ENCODE assay signal across 1 cellular context in the genomic region with DNA sequence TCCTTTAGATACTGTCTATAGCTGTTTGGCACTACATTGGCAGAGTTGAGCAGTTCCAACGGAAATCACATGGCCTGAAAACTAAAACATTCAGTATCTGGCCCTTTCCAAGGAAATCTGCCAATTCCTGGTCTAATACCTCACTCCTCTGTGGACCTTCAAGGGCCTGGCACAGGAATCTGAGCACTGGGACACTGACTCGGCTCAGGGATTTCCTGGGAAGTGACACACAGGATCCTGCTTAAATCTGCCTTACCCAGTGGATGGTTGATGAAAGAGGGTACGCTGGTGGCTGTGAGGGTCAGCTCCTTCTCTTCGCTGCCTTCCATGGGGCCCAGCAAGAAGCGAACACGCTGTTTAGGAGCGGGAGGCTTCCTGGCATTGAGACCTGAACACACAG.
TF ChIP-seq lines count a peak whose summit lies in the region.

No MANE protein-coding gene starts in this region.

TF ChIP-seq in K562, 482 proteins besides CTCF, POLR2A, EP300 and RAD21:
- TF ChIP-seq, protein P1, sequence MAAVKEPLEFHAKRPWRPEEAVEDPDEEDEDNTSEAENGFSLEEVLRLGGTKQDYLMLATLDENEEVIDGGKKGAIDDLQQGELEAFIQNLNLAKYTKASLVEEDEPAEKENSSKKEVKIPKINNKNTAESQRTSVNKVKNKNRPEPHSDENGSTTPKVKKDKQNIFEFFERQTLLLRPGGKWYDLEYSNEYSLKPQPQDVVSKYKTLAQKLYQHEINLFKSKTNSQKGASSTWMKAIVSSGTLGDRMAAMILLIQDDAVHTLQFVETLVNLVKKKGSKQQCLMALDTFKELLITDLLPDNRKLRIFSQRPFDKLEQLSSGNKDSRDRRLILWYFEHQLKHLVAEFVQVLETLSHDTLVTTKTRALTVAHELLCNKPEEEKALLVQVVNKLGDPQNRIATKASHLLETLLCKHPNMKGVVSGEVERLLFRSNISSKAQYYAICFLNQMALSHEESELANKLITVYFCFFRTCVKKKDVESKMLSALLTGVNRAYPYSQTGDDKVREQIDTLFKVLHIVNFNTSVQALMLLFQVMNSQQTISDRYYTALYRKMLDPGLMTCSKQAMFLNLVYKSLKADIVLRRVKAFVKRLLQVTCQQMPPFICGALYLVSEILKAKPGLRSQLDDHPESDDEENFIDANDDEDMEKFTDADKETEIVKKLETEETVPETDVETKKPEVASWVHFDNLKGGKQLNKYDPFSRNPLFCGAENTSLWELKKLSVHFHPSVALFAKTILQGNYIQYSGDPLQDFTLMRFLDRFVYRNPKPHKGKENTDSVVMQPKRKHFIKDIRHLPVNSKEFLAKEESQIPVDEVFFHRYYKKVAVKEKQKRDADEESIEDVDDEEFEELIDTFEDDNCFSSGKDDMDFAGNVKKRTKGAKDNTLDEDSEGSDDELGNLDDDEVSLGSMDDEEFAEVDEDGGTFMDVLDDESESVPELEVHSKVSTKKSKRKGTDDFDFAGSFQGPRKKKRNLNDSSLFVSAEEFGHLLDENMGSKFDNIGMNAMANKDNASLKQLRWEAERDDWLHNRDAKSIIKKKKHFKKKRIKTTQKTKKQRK (IDR thresholded peaks at IDR 0.05; ENCODE audit: borderline replicate concordance, low read depth, low read length) = no peak
- TF ChIP-seq ZNF347 (CRISPR knock-in tag; IDR thresholded peaks at IDR 0.05; ENCODE audit: low read depth) (no peak), MAFK (IDR thresholded peaks at IDR 0.05; ENCODE audit: low read length) (no peak), POLR3G (IDR thresholded peaks at IDR 0.05; ENCODE audit: extremely low read depth, insufficient read length, insufficient replicate concordance) (no peak)
- TF ChIP-seq, protein P2, sequence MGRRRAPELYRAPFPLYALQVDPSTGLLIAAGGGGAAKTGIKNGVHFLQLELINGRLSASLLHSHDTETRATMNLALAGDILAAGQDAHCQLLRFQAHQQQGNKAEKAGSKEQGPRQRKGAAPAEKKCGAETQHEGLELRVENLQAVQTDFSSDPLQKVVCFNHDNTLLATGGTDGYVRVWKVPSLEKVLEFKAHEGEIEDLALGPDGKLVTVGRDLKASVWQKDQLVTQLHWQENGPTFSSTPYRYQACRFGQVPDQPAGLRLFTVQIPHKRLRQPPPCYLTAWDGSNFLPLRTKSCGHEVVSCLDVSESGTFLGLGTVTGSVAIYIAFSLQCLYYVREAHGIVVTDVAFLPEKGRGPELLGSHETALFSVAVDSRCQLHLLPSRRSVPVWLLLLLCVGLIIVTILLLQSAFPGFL (CRISPR knock-in tag; IDR thresholded peaks at IDR 0.05) = no peak
